Comparison of ENCODE assay signal across 8 cellular contexts in genomic region chr5:138789771-138790242, GRCh38. TPM values are rescaled to one million over a fixed set of nuclear protein-coding genes. Genes with fewer than 3 reads are reported as not detected.
DNase-seq lines count a peak whose midpoint lies in the region; ATAC-seq and TF ChIP-seq lines count a peak whose summit lies in the region.

No MANE protein-coding gene starts in this region.

- no peaks in the 10 kb centered on the region for H3K27me3 ChIP-seq in cardiac muscle cell

- no peaks in the 10 kb centered on the region for H3K9me3 ChIP-seq in cardiac muscle cell (ENCODE audit: low read depth)

- H3K4me3 ChIP-seq in cardiac muscle cell = no peak overlapping the region

- intact Hi-C loops in Right ventricle myocardium inferior (cut with DNase I) = no loop called here

- H3K27ac ChIP-seq in cardiac muscle cell = no peak overlapping the region

- H3K36me3 ChIP-seq in cardiac muscle cell = peaks cover 4% of the 10 kb centered on the region

- peak; percentile 53 to 62 for DNase-seq in cardiac muscle cell (ENCODE audit: low read depth in 1 of 2, low spot score in 1 of 2)
- DNase-seq in Right ventricle myocardium inferior (ENCODE audit: missing footprints) = no peak
- peak; percentile 79 for DNase-seq in NAMALWA (ENCODE audit: low spot score)
- peak; percentile 26 for DNase-seq in astrocyte of the hippocampus (ENCODE audit: low read depth, low spot score)
- no peak for DNase-seq in left lobe of liver (ENCODE audit: low spot score)

- peaks cover 10% of the 10 kb centered on the region for H3K4me1 ChIP-seq in cardiac muscle cell (ENCODE audit: low read depth)

- TF ChIP-seq CTCF in cardiac muscle cell (IDR thresholded peaks at IDR 0.05; ENCODE audit: low read depth, low read length) = peak; percentile 60

- ATAC-seq in Right ventricle myocardium inferior (no peak), left lobe of liver (peak; percentile 73), HG02763 (IDR thresholded peaks at IDR 0.05; ENCODE audit: unreplicated experiment) (no peak), HG03095 (IDR thresholded peaks at IDR 0.05; ENCODE audit: unreplicated experiment) (no peak), HG02623 (IDR thresholded peaks at IDR 0.05; ENCODE audit: unreplicated experiment) (no peak)

RNA-seq across cellular contexts. Expression of gene CTNNA1, which starts 36.6 kb away (rescaled TPM):
- total RNA-seq in cardiac muscle cell (260 and 304 TPM in 2 replicates), Right ventricle myocardium inferior (322 TPM), left lobe of liver (116 TPM)
- 145 and 171 TPM in 2 replicates for polyA plus RNA-seq in cardiac muscle cell

Comparison
In these comparisons a context has a peak if more than half of its experiments do, and no peak if none do; other contexts are left out.
1. DNase-seq: peak in cardiac muscle cell (2 of 2), NAMALWA (single experiment) and astrocyte of the hippocampus (single experiment); none in Right ventricle myocardium inferior (single experiment) and left lobe of liver (single experiment).